Comparison of ENCODE assay signal across 18 cellular contexts in genomic region chr2:120316528-120317179, GRCh38. TPM values are rescaled to one million over a fixed set of nuclear protein-coding genes. Genes with fewer than 3 reads are reported as not detected.
DNase-seq lines count a peak whose midpoint lies in the region; ATAC-seq, FAIRE-seq and TF ChIP-seq lines count a peak whose summit lies in the region.
"Had no signal": no experiment of that assay in that cellular context is flagged by ENCODE, and none has a peak within 500 bp of the region (broad histone marks: within the 10 kb centered on the region; RNA-seq: fewer than 3 reads in every experiment).

No MANE protein-coding gene starts in this region.

- no peaks in the 10 kb centered on the region for H3K9me3 Mint-ChIP-seq in natural killer cell
- H3K9me3 Mint-ChIP-seq in natural killer cell treated with Interleukin-12 subunit alpha and Interleukin-12 subunit beta and Interleukin-15 and Interleukin-18, amount 100 ng/mL, for 72 hours, result no peaks in the 10 kb centered on the region
- H3K9me3 Mint-ChIP-seq in brain, result peaks cover 0 to 2% (median 0%) of the 10 kb centered on the region in 5 experiments
- no peaks in the 10 kb centered on the region for H3K9me3 Mint-ChIP-seq in naive thymus-derived CD4-positive, alpha-beta T cell
- H3K9me3 Mint-ChIP-seq in CD4-positive, alpha-beta T cell, result no peaks in the 10 kb centered on the region

- H3K79me2 ChIP-seq in SK-N-SH (ENCODE audit: insufficient read depth), result no peaks in the 10 kb centered on the region

- H3K4me2 ChIP-seq in SK-N-SH, result no peak overlapping the region

- H3K27me3 ChIP-seq in naive thymus-derived CD4-positive, alpha-beta T cell (ENCODE audit: control insufficient read depth in 2 of 2, insufficient read depth in 2 of 2, low read length in 2 of 2), result no peaks in the 10 kb centered on the region
- H3K27me3 ChIP-seq in CD4-positive, alpha-beta T cell (ENCODE audit: control insufficient read depth, insufficient read depth, low read length), result no peaks in the 10 kb centered on the region
- H3K27me3 ChIP-seq in SK-N-SH (ENCODE audit: insufficient read depth), result no peaks in the 10 kb centered on the region

- CTCF ChIA-PET in naive thymus-derived CD4-positive, alpha-beta T cell (lab: Charles Lee), result no interaction called here
- CTCF ChIA-PET in CD4-positive, alpha-beta T cell (lab: Charles Lee), result no interaction called here
- CTCF ChIA-PET in SK-N-SH (lab: Yijun Ruan, JAX), result interaction anchor here (0.7 to 3.8 kb wide), 3 partner anchors 12 to 364 kb away, joined by 3 to 9 read pairs (median 4); no protein-coding TSS in a partner anchor

- peaks cover 11 to 17% of the 10 kb centered on the region in 2 donors for H3K4me1 Mint-ChIP-seq in natural killer cell
- H3K4me1 Mint-ChIP-seq in natural killer cell treated with Interleukin-12 subunit alpha and Interleukin-12 subunit beta and Interleukin-15 and Interleukin-18, amount 100 ng/mL, for 72 hours (ENCODE audit: low read depth in 2 of 2), result peaks cover 0 to 9% of the 10 kb centered on the region in 2 donors
- peaks cover 59% of the 10 kb centered on the region for H3K4me1 Mint-ChIP-seq in brain
- peaks cover 7 to 41% (median 35%) of the 10 kb centered on the region in 7 donors for H3K4me1 Mint-ChIP-seq in naive thymus-derived CD4-positive, alpha-beta T cell
- H3K4me1 Mint-ChIP-seq in CD4-positive, alpha-beta T cell (ENCODE audit: low read depth), result peaks cover 29% of the 10 kb centered on the region

- H3F3A ChIP-seq in SK-N-SH (replicated peaks; ENCODE audit: insufficient read depth), result peaks cover 4% of the 10 kb centered on the region

- H3K27ac Mint-ChIP-seq in natural killer cell, result no peak overlapping the region
- no peak overlapping the region for H3K27ac Mint-ChIP-seq in natural killer cell treated with Interleukin-12 subunit alpha and Interleukin-12 subunit beta and Interleukin-15 and Interleukin-18, amount 100 ng/mL, for 72 hours
- peak overlapping the region in 3 of 5 experiments; percentile 25 to 87 (median 53) for H3K27ac Mint-ChIP-seq in brain
- H3K27ac Mint-ChIP-seq in naive thymus-derived CD4-positive, alpha-beta T cell, result peak overlapping the region in 5 of 9 donors; percentile 42 to 68 (median 58)
- no peak overlapping the region for H3K27ac Mint-ChIP-seq in CD4-positive, alpha-beta T cell

- H3K36me3 Mint-ChIP-seq in natural killer cell (no peaks in the 10 kb centered on the region), brain (no peaks in the 10 kb centered on the region)
- no peaks in the 10 kb centered on the region for H3K36me3 Mint-ChIP-seq in natural killer cell treated with Interleukin-12 subunit alpha and Interleukin-12 subunit beta and Interleukin-15 and Interleukin-18, amount 100 ng/mL, for 72 hours
- H3K36me3 Mint-ChIP-seq in naive thymus-derived CD4-positive, alpha-beta T cell, result peaks cover 0 to 1% (median 0%) of the 10 kb centered on the region in 5 donors
- H3K36me3 Mint-ChIP-seq in CD4-positive, alpha-beta T cell (ENCODE audit: low read depth), result no peaks in the 10 kb centered on the region

- intact Hi-C loops in natural killer cell (cut with micrococcal nuclease), result loop anchor here (10.0 kb wide), 1 partner anchor 672 kb away; no protein-coding TSS in a partner anchor
- intact Hi-C loops in naive thymus-derived CD4-positive, alpha-beta T cell (cut with micrococcal nuclease), result loop anchor here (10.0 kb wide), 2 partner anchors 302 to 562 kb away; partner anchors contain the start of genes EPB41L5 (in 2 of the 2) and PTPN4 (in 1 of the 2)
- intact Hi-C loops in CD4-positive, alpha-beta T cell (cut with DNase I, micrococcal nuclease), result loop anchor here (10.0 kb wide), 2 partner anchors 562 to 672 kb away; partner anchors contain the start of gene PTPN4 (in 2 of the 2)

- ATAC-seq in natural killer cell, result no peak
- no peak for ATAC-seq in natural killer cell treated with Interleukin-12 subunit alpha and Interleukin-12 subunit beta and Interleukin-15 and Interleukin-18, amount 100 ng/mL, for 72 hours
- no peak for ATAC-seq in naive thymus-derived CD4-positive, alpha-beta T cell
- ATAC-seq in CD4-positive, alpha-beta T cell (ENCODE audit: poor library complexity), result no peak
- ATAC-seq: K562 had no signal

- DNase-seq in natural killer cell (no peak), RCC 7860 (ENCODE audit: low spot score) (no peak), SK-N-SH (no peak)
- DNase-seq in natural killer cell treated with Interleukin-12 subunit alpha and Interleukin-12 subunit beta and Interleukin-15 and Interleukin-18, amount 100 ng/mL, for 72 hours (ENCODE audit: low spot score), result no peak
- no peak for DNase-seq in naive thymus-derived CD4-positive, alpha-beta T cell
- no peak for DNase-seq in CD4-positive, alpha-beta T cell
- DNase-seq: ACHN, C1 segment of cervical spinal cord, DMS79 treated with DMSO at 0.1 percent for 48 hours, NCI-H1105 treated with DMSO at 0.1 percent for 48 hours, NCI-H187, NCI-H446, NCI-H526 treated with DMSO at 0.1 percent for 48 hours, SHP77 had no signal

- WGBS in SK-N-SH (ENCODE audit: low lambda C conversion rate), result 86% methylated on average over 14 of the region's 15 CpGs

- TF ChIP-seq RAD21 in SK-N-SH (IDR thresholded peaks at IDR 0.05; ENCODE audit: low read length), result no peak

- H4K20me1 ChIP-seq in SK-N-SH (ENCODE audit: insufficient read depth), result no peaks in the 10 kb centered on the region

- H3K9me3 ChIP-seq in naive thymus-derived CD4-positive, alpha-beta T cell (ENCODE audit: control insufficient read depth in 2 of 3, low read length in 3 of 3), result no peaks in the 10 kb centered on the region
- H3K9me3 ChIP-seq in CD4-positive, alpha-beta T cell (ENCODE audit: control insufficient read depth, low read length), result no peaks in the 10 kb centered on the region
- no peaks in the 10 kb centered on the region for H3K9me3 ChIP-seq in SK-N-SH

- H3K36me3 ChIP-seq in naive thymus-derived CD4-positive, alpha-beta T cell (ENCODE audit: control insufficient read depth in 2 of 3, insufficient read depth in 3 of 3, low read length in 3 of 3), result no peaks in the 10 kb centered on the region
- H3K36me3 ChIP-seq in SK-N-SH (replicated peaks in 1 of 2; ENCODE audit: control insufficient read depth in 1 of 2, insufficient read depth in 2 of 2, low read length in 1 of 2), result no peaks in the 10 kb centered on the region

- H2AFZ ChIP-seq in SK-N-SH (ENCODE audit: low read depth), result no peak overlapping the region

- POLR2A ChIA-PET in naive thymus-derived CD4-positive, alpha-beta T cell (lab: Charles Lee), result interaction anchor here (0.6 kb wide), 1 partner anchor 87 kb away, joined by 6 read pairs; no protein-coding TSS in a partner anchor
- POLR2A ChIA-PET in CD4-positive, alpha-beta T cell (lab: Charles Lee), result no interaction called here
- POLR2A ChIA-PET in SK-N-SH (lab: Yijun Ruan, JAX), result no interaction called here

- no peaks in the 10 kb centered on the region for H3K9me2 ChIP-seq in SK-N-SH

- no peak for TF ChIP-seq CTCF in natural killer cell (IDR thresholded peaks at IDR 0.05)
- TF ChIP-seq CTCF in brain (conservative IDR thresholded peaks at IDR 0.05), result no peak
- no peak for TF ChIP-seq CTCF in CD4-positive, alpha-beta T cell (IDR thresholded peaks at IDR 0.05)
- no peak for TF ChIP-seq CTCF in SK-N-SH (IDR thresholded peaks at IDR 0.05)

- H3K9ac ChIP-seq in SK-N-SH, result no peak overlapping the region

- peaks cover 17 to 23% of the 10 kb centered on the region in 2 donors for H3K27me3 Mint-ChIP-seq in natural killer cell (ENCODE audit: low read depth in 2 of 2)
- H3K27me3 Mint-ChIP-seq in natural killer cell treated with Interleukin-12 subunit alpha and Interleukin-12 subunit beta and Interleukin-15 and Interleukin-18, amount 100 ng/mL, for 72 hours, result peaks cover 11 to 12% of the 10 kb centered on the region in 2 donors
- H3K27me3 Mint-ChIP-seq in brain, result peaks cover 8% of the 10 kb centered on the region
- H3K27me3 Mint-ChIP-seq in naive thymus-derived CD4-positive, alpha-beta T cell, result peaks cover 0 to 4% (median 0%) of the 10 kb centered on the region in 5 donors
- no peaks in the 10 kb centered on the region for H3K27me3 Mint-ChIP-seq in CD4-positive, alpha-beta T cell

- peak overlapping the region; percentile 22 for H3K4me3 Mint-ChIP-seq in natural killer cell
- H3K4me3 Mint-ChIP-seq in natural killer cell treated with Interleukin-12 subunit alpha and Interleukin-12 subunit beta and Interleukin-15 and Interleukin-18, amount 100 ng/mL, for 72 hours, result no peak overlapping the region
- no peak overlapping the region for H3K4me3 Mint-ChIP-seq in brain
- no peak overlapping the region for H3K4me3 Mint-ChIP-seq in naive thymus-derived CD4-positive, alpha-beta T cell
- H3K4me3 Mint-ChIP-seq in CD4-positive, alpha-beta T cell, result no peak overlapping the region

- no peak for FAIRE-seq in RCC 7860 (lab: Jason Lieb, UNC)
- FAIRE-seq: K562 had no signal

- no peak for TF ChIP-seq EP300 in SK-N-SH (IDR thresholded peaks at IDR 0.05; ENCODE audit: borderline replicate concordance in 1 of 2, low read depth in 1 of 2, low read length in 1 of 2)

- peaks cover 3 to 19% of the 10 kb centered on the region in 2 donors for H3K4me1 ChIP-seq in naive thymus-derived CD4-positive, alpha-beta T cell (ENCODE audit: control insufficient read depth in 2 of 2, insufficient read depth in 2 of 2, low read length in 2 of 2)
- peaks cover 0 to 4% of the 10 kb centered on the region in 2 experiments; a peak in 1 of 4 replicates for H3K4me1 ChIP-seq in SK-N-SH (ENCODE audit: control insufficient read depth in 1 of 2, insufficient read depth in 2 of 2, low read depth in 1 of 2, low read length in 1 of 2)

- no peak overlapping the region for H3K27ac ChIP-seq in naive thymus-derived CD4-positive, alpha-beta T cell (ENCODE audit: low read depth, low read length)
- H3K27ac ChIP-seq in CD4-positive, alpha-beta T cell (ENCODE audit: low read depth, low read length), result no peak overlapping the region
- no peak overlapping the region for H3K27ac ChIP-seq in SK-N-SH (ENCODE audit: low read depth in 2 of 2, low read length in 1 of 2)
- H3K27ac ChIP-seq: SK-N-MC had no signal

- no peak overlapping the region for H3K4me3 ChIP-seq in naive thymus-derived CD4-positive, alpha-beta T cell (ENCODE audit: low read length)
- H3K4me3 ChIP-seq in SK-N-SH (ENCODE audit: low read depth in 2 of 2, low read length in 1 of 2), result no peak overlapping the region
- H3K4me3 ChIP-seq: K562, SK-N-MC had no signal

TF ChIP-seq in SK-N-SH, 30 proteins besides CTCF, POLR2A, EP300 and RAD21 (continues in another document):
- TF ChIP-seq MEF2A (IDR thresholded peaks at IDR 0.05; ENCODE audit: borderline replicate concordance, low read depth) (no peak), TEAD4 (IDR thresholded peaks at IDR 0.05; ENCODE audit: borderline replicate concordance, insufficient read depth) (no peak), POLR2AphosphoS5 (IDR thresholded peaks at IDR 0.05; ENCODE audit: low read depth, low read length) (no peak)

RNA-seq across cellular contexts. Expression of gene INHBB, which starts 29.3 kb away (rescaled TPM):
- total RNA-seq in natural killer cell, result under 1 TPM in 2 of 3 donors, not detected in 1; 0.07 to 0.10 TPM
- total RNA-seq in natural killer cell treated with Interleukin-12 subunit alpha and Interleukin-12 subunit beta and Interleukin-15 and Interleukin-18, amount 100 ng/mL, for 72 hours, result not detected
- polyA plus RNA-seq in brain (ENCODE audit: insufficient read depth, low read depth, low replicate concordance) (13.9 TPM), SK-N-SH (2012; rRNA removed) (0.03 TPM in 1 of 2 replicates, not detected in the other)
- total RNA-seq in naive thymus-derived CD4-positive, alpha-beta T cell, result not detected
- polyA plus RNA-seq in naive thymus-derived CD4-positive, alpha-beta T cell, result not detected
- total RNA-seq in CD4-positive, alpha-beta T cell, result not detected
- 0.01 TPM in 2 replicates for polyA plus RNA-seq in SK-N-SH (2012; cell fraction: cytosol; rRNA removed)
- polyA plus RNA-seq in SK-N-SH (2012; cell fraction: nucleus; rRNA removed), result 0.07 and 0.08 TPM in 2 replicates
- total RNA-seq: K562, OCI-LY7 had no signal
- polyA plus RNA-seq: K562 had no signal

Comparison
In these comparisons a context has a peak if more than half of its experiments do, and no peak if none do; other contexts are left out.
1. H3K27ac Mint-ChIP-seq: peak in brain (3 of 5) and naive thymus-derived CD4-positive, alpha-beta T cell (5 of 9); none in natural killer cell (0 of 2), natural killer cell treated with Interleukin-12 subunit alpha and Interleukin-12 subunit beta and Interleukin-15 and Interleukin-18, amount 100 ng/mL, for 72 hours (0 of 2) and CD4-positive, alpha-beta T cell (single experiment).